ENCODE assay signal across 14 cellular contexts in genomic region chrX:110082156-110082555, GRCh38.
DNase-seq lines count a peak whose midpoint lies in the region; FAIRE-seq and TF ChIP-seq lines count a peak whose summit lies in the region.
"Had no signal": no experiment of that assay in that cellular context is flagged by ENCODE, and none has a peak within 500 bp of the region (broad histone marks: within the 10 kb centered on the region; RNA-seq: fewer than 3 reads in every experiment).

No MANE protein-coding gene starts in this region.

- DNase-seq in Daoy (ENCODE audit: low read depth) (peak; percentile 40), NCI-H2196 treated with DMSO at 0.1 percent for 48 hours (lab: John Stamatoyannopoulos, UW; ENCODE audit: unreplicated experiment) (peak; percentile 29), fibroblast of gingiva (ENCODE audit: low read depth) (peak; percentile 83), ovary (peak in 4 of 5 donors; percentile 13 to 41 (median 32)), frontal cortex (ENCODE audit: low spot score in 2 of 2) (no peak), endothelial cell (ENCODE audit: low spot score) (no peak), erythroblast (lab: John Stamatoyannopoulos, UW) (no peak), mesothelial cell of epicardium (ENCODE audit: low spot score in 2 of 2, unreplicated experiment in 2 of 2) (no peak)
- DNase-seq: DND-41, NCI-H2227 treated with DMSO at 0.1 percent for 48 hours had no signal

- H3K9me3 Mint-ChIP-seq in endothelial cell (ENCODE audit: unreplicated experiment) (no peaks in the 10 kb centered on the region), mesothelial cell of epicardium (peaks cover 3% of the 10 kb centered on the region)

- peak overlapping the region in 1 of 2 donors; percentile 24 for H3K27ac ChIP-seq in ovary

- no peaks in the 10 kb centered on the region for H3K36me3 ChIP-seq in ovary

- intact Hi-C loops in ovary (cut with DNase I) = no loop called here

- TF ChIP-seq EP300 in ovary (IDR thresholded peaks at IDR 0.05) = no peak

- H3K4me3 Mint-ChIP-seq in endothelial cell (ENCODE audit: unreplicated experiment) = no peak overlapping the region
- no peak overlapping the region for H3K4me3 Mint-ChIP-seq in mesothelial cell of epicardium

- no peak for TF ChIP-seq POLR2A in ovary (IDR thresholded peaks at IDR 0.05)
- TF ChIP-seq POLR2A in erythroblast (IDR thresholded peaks at IDR 0.05; ENCODE audit: low read length) = no peak

- H3K4me1 ChIP-seq in ovary (ENCODE audit: insufficient read depth) = peaks cover 3% of the 10 kb centered on the region

- WGBS in ovary, 3 donors = 17 to 20% (median 17%) methylated on average over 4 of the region's 4 CpGs

- no peaks in the 10 kb centered on the region for H3K36me3 Mint-ChIP-seq in endothelial cell (ENCODE audit: low read depth, unreplicated experiment)
- peaks cover 5% of the 10 kb centered on the region for H3K36me3 Mint-ChIP-seq in mesothelial cell of epicardium

- no peak for FAIRE-seq in frontal cortex (lab: Jason Lieb, UNC)
- FAIRE-seq: GM19239, HTR-8/SVneo, urothelium cell line had no signal

- H3K4me1 Mint-ChIP-seq in endothelial cell (ENCODE audit: unreplicated experiment) (no peaks in the 10 kb centered on the region), mesothelial cell of epicardium (peaks cover 11% of the 10 kb centered on the region)

- H3K27me3 ChIP-seq in ovary = no peaks in the 10 kb centered on the region

- H3K27me3 Mint-ChIP-seq in endothelial cell (ENCODE audit: unreplicated experiment) (no peaks in the 10 kb centered on the region), mesothelial cell of epicardium (ENCODE audit: low read depth) (no peaks in the 10 kb centered on the region)

- TF ChIP-seq CTCF in ovary (IDR thresholded peaks at IDR 0.05) = no peak
- no peak for TF ChIP-seq CTCF in endothelial cell (IDR thresholded peaks at IDR 0.05; ENCODE audit: unreplicated experiment)
- TF ChIP-seq CTCF in mesothelial cell of epicardium (IDR thresholded peaks at IDR 0.05; ENCODE audit: unreplicated experiment) = no peak

- H3K4me3 ChIP-seq in ovary = no peak overlapping the region
- H3K4me3 ChIP-seq: coronary artery had no signal

- no peaks in the 10 kb centered on the region for H3K9me3 ChIP-seq in ovary

- H3K27ac Mint-ChIP-seq in endothelial cell (ENCODE audit: unreplicated experiment) = no peak overlapping the region
- H3K27ac Mint-ChIP-seq in mesothelial cell of epicardium = no peak overlapping the region

Comparison
In these comparisons a context has a peak if more than half of its experiments do, and no peak if none do; other contexts are left out.
1. DNase-seq: peak in Daoy (single experiment), NCI-H2196 treated with DMSO at 0.1 percent for 48 hours (single experiment), fibroblast of gingiva (single experiment) and ovary (4 of 5); none in frontal cortex (0 of 2), endothelial cell (single experiment), erythroblast (0 of 2) and mesothelial cell of epicardium (0 of 2).